1 cellular context compared by ENCODE assay signal in the genomic region with DNA sequence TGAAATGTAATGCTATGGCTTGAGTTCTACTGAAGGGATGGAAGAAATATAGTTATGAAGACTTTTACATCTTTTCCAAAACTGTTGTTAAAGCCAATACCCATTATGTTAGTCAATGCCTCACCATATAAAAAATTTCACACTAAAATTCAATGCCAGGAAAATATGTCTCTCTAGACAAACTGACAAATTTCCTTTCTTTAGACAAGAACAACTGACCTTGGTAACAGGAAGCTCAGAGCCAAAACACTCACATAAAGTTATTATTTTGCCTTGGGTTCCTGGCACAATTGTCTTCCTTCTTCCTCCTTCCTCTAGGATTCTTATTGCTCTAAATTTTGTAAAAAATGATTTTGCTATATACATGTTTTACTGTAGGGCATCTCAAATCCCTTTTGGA.
TF ChIP-seq lines count a peak whose summit lies in the region.

No MANE protein-coding gene starts in this region.

TF ChIP-seq in endothelial cell of umbilical vein, 7 proteins besides CTCF, POLR2A, EP300 and RAD21:
- no peak for TF ChIP-seq EZH2 (IDR thresholded peaks at IDR 0.05; ENCODE audit: borderline replicate concordance, low read depth, low read length, severe bottlenecking)
